In genomic region chr2:65165595-65165994, GRCh38 we compare ENCODE assay signal across 15 cellular contexts. TPM values are rescaled to one million over a fixed set of nuclear protein-coding genes. Genes with fewer than 3 reads are reported as not detected.
A peak's percentile ranks its signal among the peaks of the same experiment; 100 is the strongest.
DNase-seq lines count a peak whose midpoint lies in the region; ATAC-seq and TF ChIP-seq lines count a peak whose summit lies in the region.
"Had no signal": no experiment of that assay in that cellular context is flagged by ENCODE, and none has a peak within 500 bp of the region (broad histone marks: within the 10 kb centered on the region; RNA-seq: fewer than 3 reads in every experiment).

No MANE protein-coding gene starts in this region.

- no peak for TF ChIP-seq CTCF in CD14-positive monocyte (IDR thresholded peaks at IDR 0.05)
- no peak for TF ChIP-seq CTCF in NB4 (IDR thresholded peaks at IDR 0.05; ENCODE audit: low read depth, low read length)
- no peak for TF ChIP-seq CTCF in CD4-positive, alpha-beta T cell (IDR thresholded peaks at IDR 0.05)
- no peak for TF ChIP-seq CTCF in thyroid gland (IDR thresholded peaks at IDR 0.05)

- H3K27ac Mint-ChIP-seq in CD14-positive monocyte = peak overlapping the region; percentile 56 to 89 (median 83)
- H3K27ac Mint-ChIP-seq in CD4-positive, alpha-beta T cell = no peak overlapping the region

- no peaks in the 10 kb centered on the region for H3K36me3 ChIP-seq in thyroid gland
- H3K36me3 ChIP-seq: heart right ventricle had no signal

- H3K27me3 Mint-ChIP-seq in CD14-positive monocyte (ENCODE audit: low read depth in 3 of 3) = peaks cover 0 to 3% (median 2%) of the 10 kb centered on the region in 3 donors
- H3K27me3 Mint-ChIP-seq in CD4-positive, alpha-beta T cell = no peaks in the 10 kb centered on the region

- 83 to 91% methylated on average over 7 of the region's 7 CpGs for WGBS in thyroid gland, 2 donors

- peaks cover 30% of the 10 kb centered on the region for H3K4me1 Mint-ChIP-seq in CD14-positive monocyte
- peaks cover 15% of the 10 kb centered on the region for H3K4me1 Mint-ChIP-seq in CD4-positive, alpha-beta T cell (ENCODE audit: low read depth)

- TF ChIP-seq POLR2A in NB4 (IDR thresholded peaks at IDR 0.05; ENCODE audit: extremely low read depth, insufficient read length) = no peak
- no peak for TF ChIP-seq POLR2A in thyroid gland (IDR thresholded peaks at IDR 0.05)

- no peaks in the 10 kb centered on the region for H3K27me3 ChIP-seq in CD4-positive, alpha-beta T cell (ENCODE audit: control insufficient read depth, insufficient read depth, low read length)
- no peaks in the 10 kb centered on the region for H3K27me3 ChIP-seq in thyroid gland
- H3K27me3 ChIP-seq: heart right ventricle had no signal

- H3K4me3 Mint-ChIP-seq in CD14-positive monocyte = peak overlapping the region in 1 of 2 donors; percentile 67
- H3K4me3 Mint-ChIP-seq in CD4-positive, alpha-beta T cell = no peak overlapping the region

- peaks cover 0 to 2% (median 0%) of the 10 kb centered on the region in 7 donors for H3K9me3 Mint-ChIP-seq in CD14-positive monocyte
- no peaks in the 10 kb centered on the region for H3K9me3 Mint-ChIP-seq in CD4-positive, alpha-beta T cell

- no peaks in the 10 kb centered on the region for H3K9me3 ChIP-seq in CD4-positive, alpha-beta T cell (ENCODE audit: control insufficient read depth, low read length)
- H3K9me3 ChIP-seq in thyroid gland = no peaks in the 10 kb centered on the region
- H3K9me3 ChIP-seq: heart right ventricle, psoas muscle had no signal

- peak overlapping the region; percentile 69 for H3K27ac ChIP-seq in cingulate gyrus (ENCODE audit: low read depth, low read length)
- H3K27ac ChIP-seq in CD4-positive, alpha-beta T cell (ENCODE audit: low read depth, low read length) = no peak overlapping the region
- H3K27ac ChIP-seq in thyroid gland = no peak overlapping the region
- H3K27ac ChIP-seq: psoas muscle, VCaP had no signal

- no peaks in the 10 kb centered on the region for H3K36me3 Mint-ChIP-seq in CD14-positive monocyte
- no peaks in the 10 kb centered on the region for H3K36me3 Mint-ChIP-seq in CD4-positive, alpha-beta T cell (ENCODE audit: low read depth)

- CTCF ChIA-PET in CD4-positive, alpha-beta T cell (lab: Charles Lee) = no interaction called here

- H3K4me3 ChIP-seq in NB4 (ENCODE audit: low read depth, low read length) (no peak overlapping the region), thyroid gland (replicated peaks in 1 of 3) (no peak overlapping the region)
- H3K4me3 ChIP-seq: heart right ventricle, psoas muscle had no signal

- ATAC-seq in CD4-positive, alpha-beta T cell (ENCODE audit: poor library complexity) = no peak
- ATAC-seq: esophagus mucosa, psoas muscle had no signal

- H3K4me1 ChIP-seq in thyroid gland = peaks cover 5 to 6% of the 10 kb centered on the region in 2 donors

- POLR2A ChIA-PET in CD4-positive, alpha-beta T cell (lab: Charles Lee) = no interaction called here

- intact Hi-C loops in CD14-positive monocyte (cut with micrococcal nuclease) = no loop called here
- intact Hi-C loops in CD4-positive, alpha-beta T cell (cut with DNase I, micrococcal nuclease) = no loop called here
- intact Hi-C loops in thyroid gland (cut with DNase I) = no loop called here

- no peak for DNase-seq in CD14-positive monocyte (ENCODE audit: low spot score)
- DNase-seq in NB4 (ENCODE audit: low read depth) = peak; percentile 80
- DNase-seq in renal cortical epithelial cell (ENCODE audit: low read depth) = peak; percentile 33
- no peak for DNase-seq in stimulated activated CD4-positive, alpha-beta T cell treated with anti-CD3 and anti-CD28 coated beads, Interleukin-4, amount 100 ng/mL, for 1 hour
- no peak for DNase-seq in CD4-positive, alpha-beta T cell
- no peak for DNase-seq in mucosa of gallbladder (ENCODE audit: low spot score)
- no peak for DNase-seq in thyroid gland
- DNase-seq: aorta, heart right ventricle, kidney glomerular epithelial cell, NCI-H1092 treated with DMSO at 0.1 percent for 48 hours, psoas muscle had no signal

RNA-seq across cellular contexts. Expression of gene RAB1A, which starts 35.7 kb away (rescaled TPM):
- 100 to 1,000 TPM; 110 to 124 TPM for polyA plus RNA-seq in CD14-positive monocyte
- total RNA-seq in renal cortical epithelial cell = 97.2 and 218 TPM in 2 replicates
- 10 to 100 TPM; 85.3 to 87.6 TPM for total RNA-seq in CD4-positive, alpha-beta T cell
- 139 TPM for total RNA-seq in mucosa of gallbladder
- 100 to 1,000 TPM in 2 of 4 donors, 10 to 100 TPM in 2; 87.1 to 114 (median 98.8) TPM for total RNA-seq in thyroid gland

Comparison
In these comparisons a context has a peak if more than half of its experiments do, and no peak if none do; other contexts are left out.
1. DNase-seq: peak in NB4 (single experiment) and renal cortical epithelial cell (single experiment); none in CD14-positive monocyte (single experiment), stimulated activated CD4-positive, alpha-beta T cell treated with anti-CD3 and anti-CD28 coated beads, Interleukin-4, amount 100 ng/mL, for 1 hour (single experiment), CD4-positive, alpha-beta T cell (0 of 10), mucosa of gallbladder (single experiment) and thyroid gland (0 of 2).